ENCODE assay signal across 8 cellular contexts in the genomic region with DNA sequence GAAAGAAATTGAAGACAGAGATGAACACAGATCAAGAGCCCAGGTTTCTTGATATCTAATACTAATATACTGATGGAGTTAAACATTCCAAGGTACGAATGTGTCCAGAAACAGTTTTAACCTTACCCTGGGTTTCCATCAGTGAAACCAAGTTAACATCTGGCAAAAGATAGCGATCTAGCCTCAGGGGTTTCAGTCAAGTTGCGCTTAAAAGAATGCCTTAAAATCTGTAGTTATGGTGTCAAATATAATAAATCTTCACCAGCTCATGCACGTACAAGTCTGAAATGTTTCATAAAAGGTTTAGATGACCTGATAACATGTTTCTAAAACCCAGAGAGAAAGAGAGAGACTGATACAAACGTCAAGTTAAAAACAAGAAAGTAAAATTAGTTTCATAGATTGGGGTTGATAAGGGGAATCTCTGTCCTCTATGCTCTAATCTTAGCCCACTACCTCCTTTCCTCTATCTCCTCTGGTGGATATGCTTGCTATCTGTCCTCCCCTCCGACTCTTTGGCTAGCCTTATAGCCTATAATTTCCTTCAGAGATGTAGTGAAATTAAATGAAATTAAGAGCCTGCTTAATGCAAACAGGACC. TPM values are rescaled to one million over a fixed set of nuclear protein-coding genes. Genes with fewer than 3 reads are reported as not detected.
DNase-seq lines count a peak whose midpoint lies in the region; ATAC-seq and TF ChIP-seq lines count a peak whose summit lies in the region.

No MANE protein-coding gene starts in this region.

- H3K4me1 ChIP-seq in left lung = peaks cover 7 to 23% of the 10 kb centered on the region in 2 donors
- peaks cover 28% of the 10 kb centered on the region for H3K4me1 ChIP-seq in testis

- 51 to 55% methylated on average over 6 of the region's 6 CpGs for WGBS in testis, 2 donors

- H3K27me3 ChIP-seq in left lung = no peaks in the 10 kb centered on the region
- H3K27me3 ChIP-seq in testis = no peaks in the 10 kb centered on the region

- ATAC-seq in activated naive CD4-positive, alpha-beta T cell treated with anti-CD3 and anti-CD28 coated beads, Interleukin-2, amount 50 U/mL, for 72 hours = no peak
- no peak for ATAC-seq in left lung
- no peak for ATAC-seq in HG03039 (IDR thresholded peaks at IDR 0.05; ENCODE audit: unreplicated experiment)

- H3K9me3 ChIP-seq in left lung (no peaks in the 10 kb centered on the region), testis (no peaks in the 10 kb centered on the region)

- TF ChIP-seq POLR2A in testis (IDR thresholded peaks at IDR 0.05) = no peak

- no peaks in the 10 kb centered on the region for H3K9me3 Mint-ChIP-seq in activated naive CD4-positive, alpha-beta T cell treated with anti-CD3 and anti-CD28 coated beads, Interleukin-2, amount 50 U/mL, for 72 hours

- DNase-seq in NCI-H2171 treated with DMSO at 0.1 percent for 48 hours (lab: John Stamatoyannopoulos, UW) (peak; percentile 65), NCI-H2171 (lab: John Stamatoyannopoulos, UW) (no peak), left lung (no peak), testis (no peak), RKO (ENCODE audit: low spot score) (no peak)
- no peak for DNase-seq in activated naive CD4-positive, alpha-beta T cell treated with anti-CD3 and anti-CD28 coated beads, Interleukin-2, amount 50 U/mL, for 72 hours (ENCODE audit: low spot score in 2 of 2)
- no peak for DNase-seq in stimulated activated CD4-positive, alpha-beta T cell treated with anti-CD3 and anti-CD28 coated beads, Interleukin-4, amount 100 ng/mL, for 24 hours

- H3K27ac Mint-ChIP-seq in activated naive CD4-positive, alpha-beta T cell treated with anti-CD3 and anti-CD28 coated beads, Interleukin-2, amount 50 U/mL, for 72 hours = peak overlapping the region; percentile 95 to 99

- peak overlapping the region; percentile 95 to 99 for H3K27ac ChIP-seq in left lung
- peak overlapping the region; percentile 92 to 98 for H3K27ac ChIP-seq in testis

- TF ChIP-seq CTCF in left lung (IDR thresholded peaks at IDR 0.05) = no peak
- TF ChIP-seq CTCF in testis (IDR thresholded peaks at IDR 0.05) = no peak

- H3K4me3 ChIP-seq in left lung (no peak overlapping the region), testis (no peak overlapping the region)

- no peaks in the 10 kb centered on the region for H3K36me3 Mint-ChIP-seq in activated naive CD4-positive, alpha-beta T cell treated with anti-CD3 and anti-CD28 coated beads, Interleukin-2, amount 50 U/mL, for 72 hours

- intact Hi-C loops in left lung (cut with DNase I) (no loop called here), testis (cut with DNase I; ENCODE audit: low total_unique reads) (no loop called here)

- no peaks in the 10 kb centered on the region for H3K36me3 ChIP-seq in left lung
- no peaks in the 10 kb centered on the region for H3K36me3 ChIP-seq in testis (ENCODE audit: low read depth, missing control alignments)

RNA-seq across cellular contexts. Expression of a gene that starts 18.6 kb away (rescaled TPM):
- 10 to 100 TPM; 55.8 to 65.9 TPM for total RNA-seq in activated naive CD4-positive, alpha-beta T cell treated with anti-CD3 and anti-CD28 coated beads, Interleukin-2, amount 50 U/mL, for 72 hours
- total RNA-seq in left lung (100 to 1,000 TPM in 1 of 2 donors, 10 to 100 TPM in 1; 92.2 to 264 TPM), testis (10 to 100 TPM; 44.2 to 66.1 TPM)
- 247 TPM for polyA plus RNA-seq in testis (ENCODE audit: insufficient read depth, low read depth, low replicate concordance)
